ENCODE assay signal across 8 cellular contexts in the genomic region with DNA sequence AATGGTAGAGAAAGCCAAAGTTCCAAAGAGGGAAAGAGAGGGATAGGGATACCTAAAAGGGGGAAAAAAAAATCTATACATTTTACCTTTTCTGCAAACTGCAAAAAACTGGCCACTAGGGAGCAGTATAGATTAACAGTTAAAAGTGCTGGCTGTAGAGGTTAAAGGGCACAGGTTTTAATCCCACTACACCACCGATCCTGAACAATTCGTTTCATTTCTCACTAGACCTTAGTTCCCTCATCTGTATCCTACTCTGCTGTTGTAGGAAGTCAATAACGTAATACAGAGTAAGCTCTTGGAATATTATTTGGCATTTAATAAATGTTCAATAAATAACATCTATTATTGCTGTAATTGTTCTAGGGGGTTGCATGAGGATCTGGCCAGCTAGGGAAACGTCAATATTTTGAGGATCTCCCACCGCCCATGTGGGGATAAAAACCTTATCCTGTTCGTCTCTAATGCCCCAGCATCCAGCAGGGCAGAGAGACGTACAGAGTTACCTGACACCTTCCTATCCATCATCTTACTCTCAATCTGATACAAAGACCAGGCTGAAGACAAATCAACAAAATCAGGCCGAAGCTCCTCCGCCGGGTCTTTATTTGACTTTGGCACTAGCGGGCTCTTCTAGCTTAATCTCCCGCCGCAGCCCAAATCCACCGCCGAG. TPM values are rescaled to one million over a fixed set of nuclear protein-coding genes. Genes with fewer than 3 reads are reported as not detected.
DNase-seq lines count a peak whose midpoint lies in the region; ATAC-seq and TF ChIP-seq lines count a peak whose summit lies in the region.

No MANE protein-coding gene starts in this region.

- intact Hi-C loops in left ventricle myocardium inferior (cut with micrococcal nuclease): no loop called here

- peak; percentile 3 to 14 for ATAC-seq in CD4-positive, CD25-positive, alpha-beta regulatory T cell (ENCODE audit: low read depth in 2 of 2)
- ATAC-seq in GM18502 (IDR thresholded peaks at IDR 0.05; ENCODE audit: poor library complexity, unreplicated experiment): peak; percentile 26
- peak; percentile 2 for ATAC-seq in HG03342 (IDR thresholded peaks at IDR 0.05; ENCODE audit: unreplicated experiment)
- no peak for ATAC-seq in HG03442 (IDR thresholded peaks at IDR 0.05; ENCODE audit: unreplicated experiment)

- TF ChIP-seq CTCF in left ventricle myocardium inferior (IDR thresholded peaks at IDR 0.05; ENCODE audit: borderline replicate concordance): peak; percentile 76

- peaks cover 14 to 43% (median 31%) of the 10 kb centered on the region in 4 donors for H3K4me1 Mint-ChIP-seq in CD4-positive, CD25-positive, alpha-beta regulatory T cell

- no peak overlapping the region for H3K4me3 Mint-ChIP-seq in CD4-positive, CD25-positive, alpha-beta regulatory T cell

- no peaks in the 10 kb centered on the region for H3K9me3 ChIP-seq in CD4-positive, CD25-positive, alpha-beta regulatory T cell (ENCODE audit: control insufficient read depth in 2 of 2, low read length in 2 of 2)
- H3K9me3 ChIP-seq in left ventricle myocardium inferior (replicated peaks): no peaks in the 10 kb centered on the region

- peak overlapping the region; percentile 95 for H3K27ac ChIP-seq in CD4-positive, CD25-positive, alpha-beta regulatory T cell (ENCODE audit: insufficient read depth, low read length, poor library complexity, severe bottlenecking)
- peak overlapping the region; percentile 94 for H3K27ac ChIP-seq in left ventricle myocardium inferior (replicated peaks)

- no peak overlapping the region for H3K27ac Mint-ChIP-seq in CD4-positive, CD25-positive, alpha-beta regulatory T cell

- no peaks in the 10 kb centered on the region for H3K27me3 ChIP-seq in CD4-positive, CD25-positive, alpha-beta regulatory T cell (ENCODE audit: control insufficient read depth, insufficient read depth, low read length)
- no peaks in the 10 kb centered on the region for H3K27me3 ChIP-seq in left ventricle myocardium inferior (ENCODE audit: low read depth)

- peak overlapping the region; percentile 92 for H3K4me3 ChIP-seq in CD4-positive, CD25-positive, alpha-beta regulatory T cell (ENCODE audit: low read depth, low read length)
- H3K4me3 ChIP-seq in left ventricle myocardium inferior: peak overlapping the region; percentile 85

- peaks cover 30% of the 10 kb centered on the region for H3K4me1 ChIP-seq in CD4-positive, CD25-positive, alpha-beta regulatory T cell (ENCODE audit: control insufficient read depth, insufficient read depth, low read length, poor library complexity, severe bottlenecking)
- H3K4me1 ChIP-seq in left ventricle myocardium inferior: peaks cover 64% of the 10 kb centered on the region

- no peaks in the 10 kb centered on the region for H3K27me3 Mint-ChIP-seq in CD4-positive, CD25-positive, alpha-beta regulatory T cell

- H3K36me3 ChIP-seq in CD4-positive, CD25-positive, alpha-beta regulatory T cell (ENCODE audit: control insufficient read depth, insufficient read depth, low read length): peaks cover 56% of the 10 kb centered on the region
- H3K36me3 ChIP-seq in left ventricle myocardium inferior: peaks cover 67% of the 10 kb centered on the region

- H3K9me3 Mint-ChIP-seq in CD4-positive, CD25-positive, alpha-beta regulatory T cell: no peaks in the 10 kb centered on the region

- peaks cover 36% of the 10 kb centered on the region for H3K36me3 Mint-ChIP-seq in CD4-positive, CD25-positive, alpha-beta regulatory T cell

- DNase-seq in CD4-positive, CD25-positive, alpha-beta regulatory T cell: peak; percentile 32 to 74 (median 69)
- DNase-seq in NCI-H510A (lab: John Stamatoyannopoulos, UW): peak; percentile 32
- peak; percentile 81 for DNase-seq in amniotic stem cell (lab: John Stamatoyannopoulos, UW)
- DNase-seq in left ventricle myocardium inferior: no peak
- DNase-seq in pons (ENCODE audit: low spot score): peak; percentile 83

RNA-seq across cellular contexts. Expression of a gene that starts 0.8 kb away (rescaled TPM):
- total RNA-seq in CD4-positive, CD25-positive, alpha-beta regulatory T cell: 26.3 TPM
- 100 to 1,000 TPM; 161 to 182 (median 173) TPM for polyA plus RNA-seq in CD4-positive, CD25-positive, alpha-beta regulatory T cell
- total RNA-seq in left ventricle myocardium inferior: 37.0 TPM

RNA-seq across cellular contexts. Expression of a gene that starts 0.8 kb away (rescaled TPM):
- total RNA-seq in CD4-positive, CD25-positive, alpha-beta regulatory T cell: 22.9 TPM
- 10 to 100 TPM; 18.4 to 25.7 (median 22.5) TPM for polyA plus RNA-seq in CD4-positive, CD25-positive, alpha-beta regulatory T cell
- total RNA-seq in left ventricle myocardium inferior: 11.2 TPM

RNA-seq across cellular contexts. Expression of a gene that starts 28.6 kb away (rescaled TPM):
- total RNA-seq in CD4-positive, CD25-positive, alpha-beta regulatory T cell: not detected
- not detected for polyA plus RNA-seq in CD4-positive, CD25-positive, alpha-beta regulatory T cell
- total RNA-seq in left ventricle myocardium inferior: not detected

RNA-seq across cellular contexts. Expression of a gene that starts 53.3 kb away (rescaled TPM):
- total RNA-seq in CD4-positive, CD25-positive, alpha-beta regulatory T cell: 6.1 TPM
- polyA plus RNA-seq in CD4-positive, CD25-positive, alpha-beta regulatory T cell: 1 to 10 TPM; 3.1 to 6.1 (median 4.2) TPM
- 12.6 TPM for total RNA-seq in left ventricle myocardium inferior

RNA-seq across cellular contexts. Expression of a gene that starts 53.5 kb away (rescaled TPM):
- total RNA-seq in CD4-positive, CD25-positive, alpha-beta regulatory T cell: 24.9 TPM
- polyA plus RNA-seq in CD4-positive, CD25-positive, alpha-beta regulatory T cell: 1 to 10 TPM; 7.1 to 9.8 (median 8.9) TPM
- 19.0 TPM for total RNA-seq in left ventricle myocardium inferior
